Comparison of ENCODE assay signal across 8 cellular contexts in genomic region chrX:43654431-43655150, GRCh38.
DNase-seq lines count a peak whose midpoint lies in the region; ATAC-seq and FAIRE-seq lines count a peak whose summit lies in the region.

No MANE protein-coding gene starts in this region.

- DNase-seq in AG20443 (ENCODE audit: low spot score): peak; percentile 93
- DNase-seq in GM19239 (ENCODE audit: insufficient read length, low spot score): peak; percentile 67
- DNase-seq in NCI-H524 treated with DMSO at 0.1 percent for 48 hours (lab: John Stamatoyannopoulos, UW): peak; percentile 63
- peak; percentile 64 to 70 for DNase-seq in activated CD4-positive, alpha-beta T cell treated with anti-CD3 and anti-CD28 coated beads, Interleukin-2, amount 50 U/mL, for 24 hours (ENCODE audit: low read depth in 1 of 2, low spot score in 1 of 2)
- peak; percentile 12 for DNase-seq in cortex of kidney (lab: John Stamatoyannopoulos, UW)
- peak; percentile 96 for DNase-seq in left kidney (ENCODE audit: low read depth, low spot score)
- peak; percentile 79 for DNase-seq in stimulated activated CD4-positive, alpha-beta T cell treated with anti-CD3 and anti-CD28 coated beads, Interleukin-1b, Interleukin-23, amount 100 ng/mL, for 48 hours

- peak; percentile 100 for ATAC-seq in HG03439 (IDR thresholded peaks at IDR 0.05; ENCODE audit: unreplicated experiment)

- peak; percentile 52 for FAIRE-seq in GM19239 (lab: Jason Lieb, UNC)

Comparison
In these comparisons a context has a peak if more than half of its experiments do, and no peak if none do; other contexts are left out.
1. Peak in every context shown above with its lines: DNase-seq and ATAC-seq.
2. DNase-seq: peak in every context shown above with its lines; median percentile 96 in left kidney; 93 in AG20443; 79 in stimulated activated CD4-positive, alpha-beta T cell treated with anti-CD3 and anti-CD28 coated beads, Interleukin-1b, Interleukin-23, amount 100 ng/mL, for 48 hours; 67 in GM19239; 67 in activated CD4-positive, alpha-beta T cell treated with anti-CD3 and anti-CD28 coated beads, Interleukin-2, amount 50 U/mL, for 24 hours; 63 in NCI-H524 treated with DMSO at 0.1 percent for 48 hours; 12 in cortex of kidney.